1 cellular context compared by ENCODE assay signal in genomic region chr11:10885703-10886363, GRCh38.
TF ChIP-seq lines count a peak whose summit lies in the region.

No MANE protein-coding gene starts in this region.

TF ChIP-seq in IMR-90, 13 proteins besides CTCF, POLR2A, EP300 and RAD21 (continued from another document):
- TF ChIP-seq ELK1 (IDR thresholded peaks at IDR 0.05; ENCODE audit: borderline replicate concordance, low read depth, low read length) = no peak
- no peak for TF ChIP-seq MAFK (IDR thresholded peaks at IDR 0.05; ENCODE audit: low read depth, low read length)
